23 cellular contexts compared by ENCODE assay signal in the genomic region with DNA sequence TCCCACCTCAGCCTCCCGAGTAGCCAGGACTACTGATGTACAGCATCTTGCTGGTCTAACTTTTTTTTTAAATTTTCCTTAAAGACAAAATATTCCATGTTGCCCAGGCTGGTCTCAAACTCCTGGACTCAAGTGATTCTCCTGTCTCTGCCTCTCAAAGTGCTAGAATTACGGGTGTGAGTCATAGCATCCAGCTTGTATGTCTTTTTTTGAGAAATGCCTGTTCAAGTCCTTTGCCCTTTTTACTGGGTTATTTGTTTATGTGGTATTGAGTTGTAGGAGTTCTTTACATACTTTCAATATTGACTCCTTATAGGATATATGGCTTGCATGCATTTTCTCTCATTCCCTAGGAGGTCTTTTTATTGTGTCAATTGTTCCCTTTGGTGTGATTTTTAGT.
"Had no signal": no experiment of that assay in that cellular context is flagged by ENCODE, and none has a peak within 500 bp of the region (broad histone marks: within the 10 kb centered on the region; RNA-seq: fewer than 3 reads in every experiment).

No MANE protein-coding gene starts in this region.

- H3K27me3 ChIP-seq: brain microvascular endothelial cell, gastrocnemius medialis, hepatocyte, spleen, tibial nerve had no signal

- H3K79me2 ChIP-seq: hepatocyte had no signal

- H3K4me2 ChIP-seq: hepatocyte had no signal

- H3K9me3 ChIP-seq: gastrocnemius medialis, spleen, tibial nerve had no signal

- H3K36me3 ChIP-seq: brain microvascular endothelial cell, gastrocnemius medialis, spleen, tibial nerve had no signal

- DNase-seq: activated CD4-positive, alpha-beta memory T cell treated with anti-CD3 and anti-CD28 coated beads, Interleukin-2, amount 10 ng/mL, durations not matched to agents 7 days and 5 days; activated CD4-positive, alpha-beta T cell treated with anti-CD3 and anti-CD28 coated beads, Interleukin-2, amount 10 ng/mL, durations not matched to agents 7 days and 5 days; activated CD4-positive, CD25-positive, alpha-beta regulatory T cell treated with anti-CD3 and anti-CD28 coated beads, Interleukin-2, amount 50 U/mL, for 72 hours; activated CD8-positive, alpha-beta memory T cell treated with anti-CD3 and anti-CD28 coated beads, Interleukin-2, amount 50 U/mL, for 48 hours; activated gamma-delta T cell; activated naive CD4-positive, alpha-beta T cell treated with anti-CD3 and anti-CD28 coated beads, Interleukin-2, amount 10 ng/mL, durations not matched to agents 7 days and 5 days; activated naive CD8-positive, alpha-beta T cell treated with anti-CD3 and anti-CD28 coated beads, Interleukin-2, amount 10 ng/mL, durations not matched to agents 7 days and 5 days; activated T-cell treated with anti-CD3 and anti-CD28 coated beads, Interleukin-2, amount 50 U/mL, for 24 hours; amniotic stem cell; brain microvascular endothelial cell; cortex of kidney; effector memory CD8-positive, alpha-beta T cell; erythroblast; gastrocnemius medialis; left cardiac atrium; left ventricle myocardium superior; posterior cingulate gyrus; right cardiac atrium; spleen; stimulated activated naive CD4-positive, alpha-beta T cell; T1000 had no signal

- ATAC-seq: effector memory CD8-positive, alpha-beta T cell; gastrocnemius medialis; left cardiac atrium; left ventricle myocardium superior; right cardiac atrium had no signal

- H3K4me3 ChIP-seq: gastrocnemius medialis, hepatocyte, spleen, tibial nerve had no signal

- H3K4me1 ChIP-seq: gastrocnemius medialis, spleen, tibial nerve had no signal

- H2AFZ ChIP-seq: hepatocyte had no signal

- H3K27ac ChIP-seq: brain microvascular endothelial cell, gastrocnemius medialis, hepatocyte, spleen, tibial nerve had no signal
